Comparison of ENCODE assay signal across 19 cellular contexts in the genomic region with DNA sequence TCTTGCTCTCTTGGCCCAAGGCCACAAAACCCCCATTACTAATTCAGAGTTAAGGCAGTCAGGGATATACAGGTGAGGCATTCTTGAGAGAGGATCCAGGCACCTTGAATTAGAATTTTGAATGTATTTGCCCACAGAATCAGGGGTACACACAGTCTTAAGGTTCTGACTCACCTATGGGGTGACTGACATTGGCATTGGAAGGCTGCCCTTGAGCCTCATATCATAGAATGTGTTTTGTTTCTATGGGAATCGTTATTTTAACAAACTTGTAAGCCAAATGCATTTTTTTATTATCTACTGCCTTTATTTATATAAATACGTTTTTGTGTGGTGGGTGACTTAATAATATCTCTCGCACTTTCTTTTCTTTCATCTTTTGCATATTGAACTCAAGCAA.
"Had no signal": no experiment of that assay in that cellular context is flagged by ENCODE, and none has a peak within 500 bp of the region (broad histone marks: within the 10 kb centered on the region; RNA-seq: fewer than 3 reads in every experiment).

No MANE protein-coding gene starts in this region.

- DNase-seq: activated CD4-positive, alpha-beta T cell treated with anti-CD3 and anti-CD28 coated beads for 1 hour; activated CD8-positive, alpha-beta memory T cell treated with anti-CD3 and anti-CD28 coated beads, Interleukin-2, amount 50 U/mL, for 48 hours; activated naive CD4-positive, alpha-beta T cell treated with Interleukin-2 at 50 U/mL for 16 hours; activated naive CD8-positive, alpha-beta T cell treated with anti-CD3 and anti-CD28 coated beads, Interleukin-2, amount 10 ng/mL, durations not matched to agents 7 days and 5 days; activated T-cell treated with anti-CD3 and anti-CD28 coated beads, Interleukin-2, amount 50 U/mL, for 4 hours; amygdala; cortex of kidney; lower lobe of right lung; stimulated activated CD4-positive, alpha-beta T cell treated with anti-CD3 and anti-CD28 coated beads, Interleukin-2, amount 100 ng/mL, for 48 hours; stimulated activated CD8-positive, alpha-beta memory T cell treated with anti-CD3 and anti-CD28 coated beads, Interleukin-4, amount 100 ng/mL, for 48 hours; stimulated activated naive B cell treated with anti-CD40 and anti-IgM and Interleukin-4, amounts not matched to agents 10 μg/mL and 1 μg/mL and 100 μg/mL, for 72 hours; T-helper 1 cell; thyroid gland; WERI-Rb-1 had no signal

- H3K36me3 Mint-ChIP-seq: activated naive CD8-positive, alpha-beta T cell treated with anti-CD3 and anti-CD28 coated beads, Interleukin-2, amount 10 ng/mL, durations not matched to agents 7 days and 5 days; natural killer cell treated with Interleukin-12 subunit alpha and Interleukin-12 subunit beta and Interleukin-15 and Interleukin-18, amount 100 ng/mL, for 72 hours; stimulated activated naive B cell treated with anti-CD40 and anti-IgM and Interleukin-4, amounts not matched to agents 10 μg/mL and 1 μg/mL and 100 μg/mL, for 72 hours had no signal

- H3K27ac ChIP-seq: cardiac muscle cell, epithelial cell of prostate, lower lobe of right lung, neutrophil, thyroid gland, WERI-Rb-1 had no signal

- H3K9me3 ChIP-seq: lower lobe of right lung, neutrophil, thyroid gland had no signal

- H3K27me3 ChIP-seq: cardiac muscle cell, neutrophil, thyroid gland had no signal

- H3K9me3 Mint-ChIP-seq: activated naive CD8-positive, alpha-beta T cell treated with anti-CD3 and anti-CD28 coated beads, Interleukin-2, amount 10 ng/mL, durations not matched to agents 7 days and 5 days; activated T-cell treated with anti-CD3 and anti-CD28 coated beads, Interleukin-2, amount 50 U/mL, for 4 hours; activated T-helper 2 cell treated with anti-CD3 and anti-CD28 coated beads, Interferon-gamma antibody, Interleukin-2, Interleukin-4, amounts not matched to agents 10 μg/mL and 5 μg/mL and 100 μg/mL, durations not matched to agents 14 hours and 24 hours and 36 hours; natural killer cell treated with Interleukin-12 subunit alpha and Interleukin-12 subunit beta and Interleukin-15 and Interleukin-18, amount 100 ng/mL, for 72 hours; stimulated activated naive B cell treated with anti-CD40 and anti-IgM and Interleukin-4, amounts not matched to agents 10 μg/mL and 1 μg/mL and 100 μg/mL, for 72 hours had no signal

- H3K4me3 Mint-ChIP-seq: activated naive CD8-positive, alpha-beta T cell treated with anti-CD3 and anti-CD28 coated beads, Interleukin-2, amount 10 ng/mL, durations not matched to agents 7 days and 5 days; activated T-cell treated with anti-CD3 and anti-CD28 coated beads, Interleukin-2, amount 50 U/mL, for 4 hours; natural killer cell treated with Interleukin-12 subunit alpha and Interleukin-12 subunit beta and Interleukin-15 and Interleukin-18, amount 100 ng/mL, for 72 hours; stimulated activated naive B cell treated with anti-CD40 and anti-IgM and Interleukin-4, amounts not matched to agents 10 μg/mL and 1 μg/mL and 100 μg/mL, for 72 hours had no signal

- ATAC-seq: activated T-cell treated with anti-CD3 and anti-CD28 coated beads, Interleukin-2, amount 50 U/mL, for 4 hours; lower lobe of right lung; natural killer cell treated with Interleukin-12 subunit alpha and Interleukin-12 subunit beta and Interleukin-15 and Interleukin-18, amount 100 ng/mL, for 72 hours; stimulated activated naive B cell treated with anti-CD40 and anti-IgM and Interleukin-4, amounts not matched to agents 10 μg/mL and 1 μg/mL and 100 μg/mL, for 72 hours had no signal

- H3K4me3 ChIP-seq: cardiac muscle cell, lower lobe of right lung, thyroid gland had no signal

- H3K36me3 ChIP-seq: cardiac muscle cell, lower lobe of right lung, neutrophil, thyroid gland, WERI-Rb-1 had no signal

- H3K27ac Mint-ChIP-seq: activated naive CD8-positive, alpha-beta T cell treated with anti-CD3 and anti-CD28 coated beads, Interleukin-2, amount 10 ng/mL, durations not matched to agents 7 days and 5 days; activated T-helper 2 cell treated with anti-CD3 and anti-CD28 coated beads, Interferon-gamma antibody, Interleukin-2, Interleukin-4, amounts not matched to agents 10 μg/mL and 5 μg/mL and 100 μg/mL, durations not matched to agents 14 hours and 24 hours and 36 hours; natural killer cell treated with Interleukin-12 subunit alpha and Interleukin-12 subunit beta and Interleukin-15 and Interleukin-18, amount 100 ng/mL, for 72 hours; stimulated activated naive B cell treated with anti-CD40 and anti-IgM and Interleukin-4, amounts not matched to agents 10 μg/mL and 1 μg/mL and 100 μg/mL, for 72 hours had no signal

- H3K4me1 Mint-ChIP-seq: activated naive CD8-positive, alpha-beta T cell treated with anti-CD3 and anti-CD28 coated beads, Interleukin-2, amount 10 ng/mL, durations not matched to agents 7 days and 5 days had no signal
